Comparison of ENCODE assay signal across 8 cellular contexts in genomic region chr13:21060827-21061076, GRCh38. TPM values are rescaled to one million over a fixed set of nuclear protein-coding genes. Genes with fewer than 3 reads are reported as not detected.
DNase-seq lines count a peak whose midpoint lies in the region; ATAC-seq and TF ChIP-seq lines count a peak whose summit lies in the region.

No MANE protein-coding gene starts in this region.

- H3K27me3 ChIP-seq in ectodermal cell (ENCODE audit: control insufficient read depth, insufficient read depth, low read length, poor library complexity, severe bottlenecking): no peaks in the 10 kb centered on the region
- H3K27me3 ChIP-seq in muscle layer of colon (ENCODE audit: control insufficient read depth in 1 of 2, insufficient read depth in 2 of 2, low read length in 2 of 2): no peaks in the 10 kb centered on the region

- peak overlapping the region; percentile 82 for H3K4me3 ChIP-seq in AG10803 (ENCODE audit: low read length)
- H3K4me3 ChIP-seq in ectodermal cell (ENCODE audit: insufficient read depth, low read depth, low read length): peak overlapping the region; percentile 87
- H3K4me3 ChIP-seq in muscle layer of colon (ENCODE audit: low read depth in 1 of 2, low read length in 2 of 2): peak overlapping the region; percentile 69 to 92

- 0% methylated on average over 39 of the region's 39 CpGs for WGBS in ectodermal cell, 2 experiments

- no peak for TF ChIP-seq CTCF in AG10803 (conservative IDR thresholded peaks at IDR 0.05; ENCODE audit: low read length)

- ATAC-seq in HG03520 (IDR thresholded peaks at IDR 0.05; ENCODE audit: unreplicated experiment) (peak; percentile 8), HG03045 (IDR thresholded peaks at IDR 0.05; ENCODE audit: unreplicated experiment) (no peak), GM21825 (IDR thresholded peaks at IDR 0.05; ENCODE audit: unreplicated experiment) (no peak)

- H3K36me3 ChIP-seq in ectodermal cell (ENCODE audit: control insufficient read depth, insufficient read depth, low read length) (no peaks in the 10 kb centered on the region), muscle layer of colon (ENCODE audit: insufficient read depth, low read length) (no peaks in the 10 kb centered on the region)

- peak overlapping the region; percentile 51 for H3K9ac ChIP-seq in muscle layer of colon (ENCODE audit: low read length)

- H3K9me3 ChIP-seq in ectodermal cell (ENCODE audit: control insufficient read depth, low read length) (no peaks in the 10 kb centered on the region), muscle layer of colon (ENCODE audit: low read length) (no peaks in the 10 kb centered on the region)

- H3K27ac ChIP-seq in ectodermal cell (ENCODE audit: insufficient read depth, low read depth, low read length, poor library complexity, severe bottlenecking) (peak overlapping the region; percentile 98), muscle layer of colon (ENCODE audit: low read depth, low read length) (peak overlapping the region; percentile 99)

- no peak for DNase-seq in AG10803 (ENCODE audit: low read depth)
- no peak for DNase-seq in DMS153 (lab: John Stamatoyannopoulos, UW)
- no peak for DNase-seq in NCI-H1417 (lab: John Stamatoyannopoulos, UW)

- H3K4me1 ChIP-seq in ectodermal cell (ENCODE audit: control insufficient read depth, insufficient read depth, low read length) (no peaks in the 10 kb centered on the region), muscle layer of colon (ENCODE audit: insufficient read depth, low read length) (peaks cover 33% of the 10 kb centered on the region)

RNA-seq across cellular contexts. Expression of gene LATS2, which starts 0.6 kb away (rescaled TPM):
- polyA plus RNA-seq in ectodermal cell (2013, experiment 1 of 4): 25.8 TPM
- 26.7 TPM for polyA plus RNA-seq in ectodermal cell (2013, experiment 2 of 4)
- polyA plus RNA-seq in ectodermal cell (2013, experiment 3 of 4): 22.5 TPM
- 24.4 TPM for polyA plus RNA-seq in ectodermal cell (2013, experiment 4 of 4)
